Comparison of ENCODE assay signal across 17 cellular contexts in genomic region chr7:1049006-1049741, GRCh38. TPM values are rescaled to one million over a fixed set of nuclear protein-coding genes. Genes with fewer than 3 reads are reported as not detected.
DNase-seq lines count a peak whose midpoint lies in the region; ATAC-seq, FAIRE-seq and TF ChIP-seq lines count a peak whose summit lies in the region.
"Had no signal": no experiment of that assay in that cellular context is flagged by ENCODE, and none has a peak within 500 bp of the region (broad histone marks: within the 10 kb centered on the region; RNA-seq: fewer than 3 reads in every experiment).

No MANE protein-coding gene starts in this region.

- FAIRE-seq in GM12892 (lab: Jason Lieb, UNC) = no peak

- no peaks in the 10 kb centered on the region for H3K9me3 Mint-ChIP-seq in activated naive CD8-positive, alpha-beta T cell treated with anti-CD3 and anti-CD28 coated beads, Interleukin-2, amount 10 ng/mL, durations not matched to agents 7 days and 5 days
- H3K9me3 Mint-ChIP-seq: activated naive CD4-positive, alpha-beta T cell treated with anti-CD3 and anti-CD28 coated beads, Interleukin-2, amount 10 ng/mL, durations not matched to agents 7 days and 5 days; central memory CD8-positive, alpha-beta T cell had no signal

- no peak overlapping the region for H3K4me3 ChIP-seq in liver (ENCODE audit: low read depth in 1 of 3, low read length in 3 of 3)
- no peak overlapping the region for H3K4me3 ChIP-seq in uterus
- no peak overlapping the region for H3K4me3 ChIP-seq in adrenal gland
- H3K4me3 ChIP-seq: ovary, PC-9 had no signal

- peak overlapping the region; percentile 22 for H3K4me3 Mint-ChIP-seq in activated naive CD8-positive, alpha-beta T cell treated with anti-CD3 and anti-CD28 coated beads, Interleukin-2, amount 10 ng/mL, durations not matched to agents 7 days and 5 days
- H3K4me3 Mint-ChIP-seq: activated naive CD4-positive, alpha-beta T cell treated with anti-CD3 and anti-CD28 coated beads, Interleukin-2, amount 10 ng/mL, durations not matched to agents 7 days and 5 days; central memory CD8-positive, alpha-beta T cell had no signal

- H3K27ac Mint-ChIP-seq in activated naive CD8-positive, alpha-beta T cell treated with anti-CD3 and anti-CD28 coated beads, Interleukin-2, amount 10 ng/mL, durations not matched to agents 7 days and 5 days = no peak overlapping the region
- H3K27ac Mint-ChIP-seq: activated naive CD4-positive, alpha-beta T cell treated with anti-CD3 and anti-CD28 coated beads, Interleukin-2, amount 10 ng/mL, durations not matched to agents 7 days and 5 days had no signal

- H3K27ac ChIP-seq in liver (ENCODE audit: low read depth in 1 of 2, low read length in 2 of 2) (peak overlapping the region; percentile 72 to 76), uterus (peak overlapping the region; percentile 13 to 35), adrenal gland (peak overlapping the region in 2 of 5 donors; percentile 21 to 46)
- H3K27ac ChIP-seq: ovary, PC-9 had no signal

- no peaks in the 10 kb centered on the region for H3K36me3 Mint-ChIP-seq in activated naive CD8-positive, alpha-beta T cell treated with anti-CD3 and anti-CD28 coated beads, Interleukin-2, amount 10 ng/mL, durations not matched to agents 7 days and 5 days

- DNase-seq in stimulated activated CD4-positive, alpha-beta T cell treated with anti-CD3 and anti-CD28 coated beads, Interleukin-15, amount 100 ng/mL, for 24 hours = peak; percentile 28
- no peak for DNase-seq in stimulated activated CD4-positive, alpha-beta T cell treated with anti-CD3 and anti-CD28 coated beads, Interleukin-4, amount 100 ng/mL, for 1 hour
- DNase-seq in activated naive CD8-positive, alpha-beta T cell treated with anti-CD3 and anti-CD28 coated beads, Interleukin-2, amount 10 ng/mL, durations not matched to agents 7 days and 5 days = no peak
- DNase-seq in uterus = peak in 1 of 2 donors; percentile 49
- DNase-seq in adrenal gland = no peak
- no peak for DNase-seq in NCI-H1436 (lab: John Stamatoyannopoulos, UW)
- DNase-seq in GM12892 (ENCODE audit: insufficient read length) = no peak
- DNase-seq: activated CD4-positive, alpha-beta T cell treated with anti-CD3 and anti-CD28 coated beads, Interleukin-2, amount 50 U/mL, for 48 hours; activated naive CD4-positive, alpha-beta T cell treated with anti-CD3 and anti-CD28 coated beads, Interleukin-2, amount 10 ng/mL, durations not matched to agents 7 days and 5 days; DMS 273 treated with DMSO at 0.1 percent for 48 hours; NCI-H1092; NCI-H345; ovary; PC-9; SW 1271 had no signal

- H3K9me3 ChIP-seq in liver (ENCODE audit: control insufficient read depth in 4 of 4, low read length in 3 of 4) (no peaks in the 10 kb centered on the region), uterus (no peaks in the 10 kb centered on the region), adrenal gland (replicated peaks in 1 of 3) (no peaks in the 10 kb centered on the region)
- H3K9me3 ChIP-seq: ovary had no signal

- TF ChIP-seq POLR2A in uterus (IDR thresholded peaks at IDR 0.05) (no peak), adrenal gland (IDR thresholded peaks at IDR 0.05) (no peak), GM12892 (IDR thresholded peaks at IDR 0.05; ENCODE audit: low read depth, low read length) (no peak)

- H3K36me3 ChIP-seq in liver (ENCODE audit: control insufficient read depth in 4 of 4, insufficient read depth in 3 of 4, low read depth in 1 of 4, low read length in 3 of 4) = no peaks in the 10 kb centered on the region
- H3K36me3 ChIP-seq in uterus = no peaks in the 10 kb centered on the region
- H3K36me3 ChIP-seq in adrenal gland (replicated peaks in 1 of 2) = no peaks in the 10 kb centered on the region
- H3K36me3 ChIP-seq: ovary had no signal

- H3K4me1 Mint-ChIP-seq in activated naive CD8-positive, alpha-beta T cell treated with anti-CD3 and anti-CD28 coated beads, Interleukin-2, amount 10 ng/mL, durations not matched to agents 7 days and 5 days = peaks cover 40% of the 10 kb centered on the region

- TF ChIP-seq CTCF in liver (IDR thresholded peaks at IDR 0.05; ENCODE audit: low read depth, low read length, missing input control) (no peak), uterus (IDR thresholded peaks at IDR 0.05) (no peak), adrenal gland (IDR thresholded peaks at IDR 0.05) (no peak)

- TF ChIP-seq RAD21 in liver (IDR thresholded peaks at IDR 0.05) = no peak

- intact Hi-C loops in uterus (cut with DNase I; ENCODE audit: low total_unique reads) (no loop called here), adrenal gland (cut with DNase I) (no loop called here)

- POLR2A ChIA-PET in activated naive CD8-positive, alpha-beta T cell treated with anti-CD3 and anti-CD28 coated beads, Interleukin-2, amount 10 ng/mL, durations not matched to agents 7 days and 5 days (lab: Charles Lee) = no interaction called here

- ATAC-seq in activated naive CD8-positive, alpha-beta T cell treated with anti-CD3 and anti-CD28 coated beads, Interleukin-2, amount 10 ng/mL, durations not matched to agents 7 days and 5 days (ENCODE audit: low read depth) = no peak

- H3K4me1 ChIP-seq in liver (ENCODE audit: control insufficient read depth in 4 of 4, insufficient read depth in 4 of 4, low read length in 3 of 4) (peaks cover 26 to 64% (median 39%) of the 10 kb centered on the region in 4 donors), uterus (peaks cover 3 to 17% of the 10 kb centered on the region in 2 donors), adrenal gland (replicated peaks in 1 of 2) (peaks cover 7 to 49% of the 10 kb centered on the region in 2 donors)

- H3K27me3 Mint-ChIP-seq in activated naive CD8-positive, alpha-beta T cell treated with anti-CD3 and anti-CD28 coated beads, Interleukin-2, amount 10 ng/mL, durations not matched to agents 7 days and 5 days = no peaks in the 10 kb centered on the region
- H3K27me3 Mint-ChIP-seq: activated naive CD4-positive, alpha-beta T cell treated with anti-CD3 and anti-CD28 coated beads, Interleukin-2, amount 10 ng/mL, durations not matched to agents 7 days and 5 days; central memory CD8-positive, alpha-beta T cell had no signal

- no peak overlapping the region for H3K9ac ChIP-seq in liver (ENCODE audit: low read depth in 1 of 2, low read length in 2 of 2)

- 55% methylated on average over 23 of the region's 23 CpGs for WGBS in liver
- WGBS in adrenal gland, 4 donors = 64 to 73% (median 72%) methylated on average over 13 to 23 of the region's 23 CpGs

- no peaks in the 10 kb centered on the region for H3K27me3 ChIP-seq in liver (ENCODE audit: control insufficient read depth in 4 of 4, insufficient read depth in 4 of 4, low read length in 3 of 4)
- H3K27me3 ChIP-seq in uterus = no peaks in the 10 kb centered on the region
- no peaks in the 10 kb centered on the region for H3K27me3 ChIP-seq in adrenal gland
- H3K27me3 ChIP-seq: ovary had no signal

TF ChIP-seq in liver, 16 proteins besides CTCF, POLR2A, EP300 and RAD21 (continues in another document):
- peak; percentile 80 for TF ChIP-seq SP1 (IDR thresholded peaks at IDR 0.05)
- TF ChIP-seq TAF1 (conservative IDR thresholded peaks at IDR 0.05) = no peak
- TF ChIP-seq YY1 (IDR thresholded peaks at IDR 0.05) = peak; percentile 73
- TF ChIP-seq, protein P1, sequence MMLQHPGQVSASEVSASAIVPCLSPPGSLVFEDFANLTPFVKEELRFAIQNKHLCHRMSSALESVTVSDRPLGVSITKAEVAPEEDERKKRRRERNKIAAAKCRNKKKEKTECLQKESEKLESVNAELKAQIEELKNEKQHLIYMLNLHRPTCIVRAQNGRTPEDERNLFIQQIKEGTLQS (IDR thresholded peaks at IDR 0.05) = no peak
- peak; percentile 53 for TF ChIP-seq NR2F2 (IDR thresholded peaks at IDR 0.05)
- peak; percentile 91 for TF ChIP-seq MAX (IDR thresholded peaks at IDR 0.05)

RNA-seq across cellular contexts. Expression of gene GPR146, which starts 4.8 kb away (rescaled TPM):
- total RNA-seq in activated naive CD8-positive, alpha-beta T cell treated with anti-CD3 and anti-CD28 coated beads, Interleukin-2, amount 10 ng/mL, durations not matched to agents 7 days and 5 days = 1 to 10 TPM; 2.1 to 4.1 TPM
- total RNA-seq in liver (10 to 100 TPM; 27.9 to 33.5 TPM), uterus (100 to 1,000 TPM in 1 of 4 donors, 10 to 100 TPM in 3; 10.0 to 110 (median 32.9) TPM), adrenal gland (10 to 100 TPM in 4 of 8 donors, 1 to 10 TPM in 4; 2.8 to 17.3 (median 9.9) TPM)
- polyA plus RNA-seq in liver (10 to 100 TPM; 15.5 to 25.4 TPM), adrenal gland (10 to 100 TPM in 1 of 3 donors, 1 to 10 TPM in 1, under 1 TPM in 1; 0.90 to 14.2 (median 7.9) TPM)
- polyA plus RNA-seq in GM12892 (2012; ENCODE audit: missing spikeins) = 4.1 TPM

RNA-seq across cellular contexts. Expression of gene GPER1, which starts 38.7 kb away (rescaled TPM):
- total RNA-seq in activated naive CD8-positive, alpha-beta T cell treated with anti-CD3 and anti-CD28 coated beads, Interleukin-2, amount 10 ng/mL, durations not matched to agents 7 days and 5 days = under 1 TPM; 0.19 to 0.26 TPM
- total RNA-seq in liver = 1 to 10 TPM; 2.9 to 6.7 TPM
- polyA plus RNA-seq in liver = 10 to 100 TPM in 1 of 2 donors, 1 to 10 TPM in 1; 8.0 to 23.1 TPM
- total RNA-seq in uterus = 10 to 100 TPM in 1 of 4 donors, 1 to 10 TPM in 3; 1.3 to 10.6 (median 5.0) TPM
- 10 to 100 TPM in 6 of 8 donors, 1 to 10 TPM in 2; 3.5 to 44.1 (median 22.5) TPM for total RNA-seq in adrenal gland
- 10 to 100 TPM in 1 of 3 donors, 1 to 10 TPM in 2; 1.9 to 22.4 (median 9.1) TPM for polyA plus RNA-seq in adrenal gland
- polyA plus RNA-seq in GM12892 (2012; ENCODE audit: missing spikeins) = 7.1 TPM
